ENCODE assay signal across 1 cellular context in the genomic region with DNA sequence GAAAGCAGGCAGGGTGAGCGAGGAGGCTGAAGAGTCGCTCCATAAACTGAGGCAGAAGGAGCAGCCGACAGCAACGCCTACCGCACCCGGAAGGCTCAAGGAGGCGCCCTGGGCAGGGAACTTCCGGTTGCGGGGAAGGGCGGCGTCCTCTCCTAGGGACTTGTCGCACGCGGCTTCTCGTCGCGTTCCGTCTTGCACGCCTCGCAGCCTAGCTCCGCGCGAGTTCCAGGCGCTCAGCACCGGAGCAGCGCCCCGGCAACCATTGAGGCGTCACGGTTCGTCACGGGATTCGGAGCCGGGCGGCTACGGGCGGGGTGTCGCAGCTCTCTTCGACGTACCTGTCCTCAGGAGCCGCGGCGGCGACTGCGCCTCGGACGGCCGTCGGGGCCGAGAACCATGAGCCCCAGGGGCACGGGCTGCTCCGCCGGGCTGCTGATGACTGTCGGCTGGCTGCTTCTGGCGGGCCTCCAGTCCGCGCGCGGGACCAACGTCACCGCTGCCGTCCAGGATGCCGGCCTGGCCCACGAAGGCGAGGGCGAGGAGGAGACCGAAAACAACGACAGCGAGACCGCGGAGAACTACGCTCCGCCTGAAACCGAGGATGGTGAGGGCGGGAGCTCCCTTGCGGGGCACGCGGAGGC.
A peak's percentile ranks its signal among the peaks of the same experiment; 100 is the strongest.
TF ChIP-seq lines count a peak whose summit lies in the region.

TSS of gene SPACA1 (plus strand) at position 332 of the 641 bp plus-strand sequence. CDS start at position 397, 65 bp downstream.

TF ChIP-seq in K562, 482 proteins besides CTCF, POLR2A, EP300 and RAD21 (continued from another document):
- TF ChIP-seq, protein P1, sequence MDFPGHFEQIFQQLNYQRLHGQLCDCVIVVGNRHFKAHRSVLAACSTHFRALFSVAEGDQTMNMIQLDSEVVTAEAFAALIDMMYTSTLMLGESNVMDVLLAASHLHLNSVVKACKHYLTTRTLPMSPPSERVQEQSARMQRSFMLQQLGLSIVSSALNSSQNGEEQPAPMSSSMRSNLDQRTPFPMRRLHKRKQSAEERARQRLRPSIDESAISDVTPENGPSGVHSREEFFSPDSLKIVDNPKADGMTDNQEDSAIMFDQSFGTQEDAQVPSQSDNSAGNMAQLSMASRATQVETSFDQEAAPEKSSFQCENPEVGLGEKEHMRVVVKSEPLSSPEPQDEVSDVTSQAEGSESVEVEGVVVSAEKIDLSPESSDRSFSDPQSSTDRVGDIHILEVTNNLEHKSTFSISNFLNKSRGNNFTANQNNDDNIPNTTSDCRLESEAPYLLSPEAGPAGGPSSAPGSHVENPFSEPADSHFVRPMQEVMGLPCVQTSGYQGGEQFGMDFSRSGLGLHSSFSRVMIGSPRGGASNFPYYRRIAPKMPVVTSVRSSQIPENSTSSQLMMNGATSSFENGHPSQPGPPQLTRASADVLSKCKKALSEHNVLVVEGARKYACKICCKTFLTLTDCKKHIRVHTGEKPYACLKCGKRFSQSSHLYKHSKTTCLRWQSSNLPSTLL (IDR thresholded peaks at IDR 0.05), result no peak
- TF ChIP-seq TARDBP (IDR thresholded peaks at IDR 0.05) (no peak), L3MBTL2 (IDR thresholded peaks at IDR 0.05) (0 out of 2 replicates have a peak, but pooled peaks have one; percentile 27), DNMT1 (IDR thresholded peaks at IDR 0.05) (no peak), ZNF695 (CRISPR knock-in tag; IDR thresholded peaks at IDR 0.05) (no peak), SIRT6 (IDR thresholded peaks at IDR 0.05; ENCODE audit: low read depth, low read length) (no peak)
- TF ChIP-seq, protein P2, sequence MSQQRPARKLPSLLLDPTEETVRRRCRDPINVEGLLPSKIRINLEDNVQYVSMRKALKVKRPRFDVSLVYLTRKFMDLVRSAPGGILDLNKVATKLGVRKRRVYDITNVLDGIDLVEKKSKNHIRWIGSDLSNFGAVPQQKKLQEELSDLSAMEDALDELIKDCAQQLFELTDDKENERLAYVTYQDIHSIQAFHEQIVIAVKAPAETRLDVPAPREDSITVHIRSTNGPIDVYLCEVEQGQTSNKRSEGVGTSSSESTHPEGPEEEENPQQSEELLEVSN (IDR thresholded peaks at IDR 0.05; ENCODE audit: borderline replicate concordance in 1 of 2, extremely low read depth in 1 of 2, insufficient read depth in 1 of 2, insufficient read length in 1 of 2, low read depth in 1 of 2, low read length in 1 of 2, poor library complexity in 1 of 2, severe bottlenecking in 1 of 2), result peak in 1 of 2 experiments; percentile 23
